27 cellular contexts compared by ENCODE assay signal in the genomic region with DNA sequence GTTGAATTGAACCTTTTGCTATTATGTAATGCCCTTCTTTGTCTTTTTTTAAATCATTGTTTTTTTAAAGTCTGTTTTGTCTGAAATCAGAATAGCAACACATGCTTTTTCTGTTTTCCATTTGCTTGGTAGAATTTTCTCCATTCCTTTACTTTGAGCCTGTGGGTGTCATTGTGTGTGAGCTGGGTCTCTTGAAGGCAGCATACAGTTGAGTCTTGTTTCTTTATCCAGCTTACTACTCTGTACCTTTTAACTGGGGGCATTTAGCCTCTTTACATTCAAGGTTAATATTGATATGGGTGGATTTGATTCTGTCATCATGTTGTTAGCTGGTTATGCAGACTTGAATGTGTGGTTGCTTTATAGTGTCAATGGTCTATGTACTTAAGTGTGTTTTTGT.
"Had no signal": no experiment of that assay in that cellular context is flagged by ENCODE, and none has a peak within 500 bp of the region (broad histone marks: within the 10 kb centered on the region; RNA-seq: fewer than 3 reads in every experiment).

No MANE protein-coding gene starts in this region.

- H3K4me3 ChIP-seq: stomach, suprapubic skin, testis, thoracic aorta, thyroid gland, tibial artery, tibial nerve, transverse colon, upper lobe of left lung, upper lobe of right lung, uterus, vagina had no signal

- H3K4me1 ChIP-seq: stomach, suprapubic skin, testis, thyroid gland, tibial nerve, transverse colon, upper lobe of left lung, upper lobe of right lung, uterus, vagina had no signal

- FAIRE-seq: urothelium cell line had no signal

- H3K9me3 ChIP-seq: suprapubic skin, testis, thyroid gland, upper lobe of right lung, vagina had no signal

- DNase-seq: stimulated activated CD4-positive, alpha-beta T cell treated with anti-CD3 and anti-CD28 coated beads, Interleukin-2, amount 100 ng/mL, for 48 hours; stimulated activated CD4-positive, alpha-beta T cell treated with anti-CD3 and anti-CD28 coated beads, Interleukin-4, amount 100 ng/mL, for 1 hour; stimulated activated CD4-positive, alpha-beta T cell treated with anti-CD3 and anti-CD28 coated beads, Interleukin-4, amount 100 ng/mL, for 24 hours; stimulated activated CD4-positive, alpha-beta T cell treated with anti-CD3 and anti-CD28 coated beads, Interleukin-4, amount 100 ng/mL, for 4 hours; stimulated activated CD8-positive, alpha-beta memory T cell treated with anti-CD3 and anti-CD28 coated beads, Interleukin-4, amount 100 ng/mL, for 48 hours; stimulated activated naive B cell treated with anti-CD40 and anti-IgM and Interleukin-4, amounts not matched to agents 10 μg/mL and 1 μg/mL and 100 μg/mL, for 72 hours; stimulated activated naive CD4-positive, alpha-beta T cell; stimulated activated naive CD4-positive, alpha-beta T cell treated with Interleukin-2 at 50 U/mL for 16 hours; stimulated activated naive CD8-positive, alpha-beta T cell treated with anti-CD3 and anti-CD28 coated beads, Interleukin-15, amount 100 ng/mL, for 72 hours; stimulated activated naive CD8-positive, alpha-beta T cell treated with anti-CD3 and anti-CD28 coated beads, Interleukin-15, Interleukin-2, amounts not matched to agents 100 U/mL and 50 U/mL, for 24 hours; stomach; substantia nigra; testis; thyroid gland; tibial artery; transverse colon; trophoblast cell; upper lobe of left lung; upper lobe of right lung; uterus had no signal

- H3K27ac ChIP-seq: stomach, suprapubic skin, testis, thoracic aorta, thyroid gland, tibial artery, tibial nerve, transverse colon, upper lobe of left lung, upper lobe of right lung, uterus, vagina had no signal

- ATAC-seq: stimulated activated effector memory CD8-positive, alpha-beta T cell treated with anti-CD3 and anti-CD28 coated beads, Interleukin-12 subunit alpha, Interleukin-12 subunit beta, amount 100 ng/mL, for 72 hours; stimulated activated memory B cell treated with anti-CD40 and anti-IgM and Interleukin-4, amounts not matched to agents 10 μg/mL and 1 μg/mL and 100 μg/mL, for 72 hours; stimulated activated naive B cell treated with anti-CD40 and anti-IgM and Interleukin-4, amounts not matched to agents 10 μg/mL and 1 μg/mL and 100 μg/mL, for 72 hours; stimulated activated naive CD8-positive, alpha-beta T cell treated with anti-CD3 and anti-CD28 coated beads, Interleukin-15, amount 100 ng/mL, for 72 hours; stimulated activated naive CD8-positive, alpha-beta T cell treated with anti-CD3 and anti-CD28 coated beads, Interleukin-15, Interleukin-2, amounts not matched to agents 100 U/mL and 50 U/mL, for 24 hours; upper lobe of right lung had no signal

- H3K36me3 ChIP-seq: stomach, suprapubic skin, thoracic aorta, thyroid gland, tibial artery, tibial nerve, transverse colon, upper lobe of left lung, upper lobe of right lung, uterus, vagina had no signal
